ENCODE assay signal across 2 cellular contexts in the genomic region with DNA sequence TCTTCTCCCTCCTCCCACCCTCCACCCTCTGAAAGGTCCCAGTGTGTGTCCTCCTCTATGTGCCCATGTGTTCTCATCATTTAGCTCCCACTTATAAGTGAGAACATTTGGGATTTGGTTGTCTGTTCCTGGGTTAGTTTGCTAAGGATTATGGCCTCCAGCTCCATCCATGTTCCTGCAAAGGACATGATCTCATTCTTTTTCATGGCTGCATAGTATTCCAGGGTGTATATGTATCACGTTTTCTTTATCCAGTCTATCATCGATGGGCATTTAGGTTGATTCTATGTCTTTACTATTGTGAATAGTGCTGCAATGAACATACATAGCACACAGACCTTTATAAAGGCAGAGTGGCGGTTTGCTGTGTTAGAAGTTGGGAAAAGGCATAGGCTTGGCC.
A peak's percentile ranks its signal among the peaks of the same experiment; 100 is the strongest.
TF ChIP-seq lines count a peak whose summit lies in the region.

No MANE protein-coding gene starts in this region.

TF ChIP-seq in HEK293, 187 proteins besides CTCF, POLR2A, EP300 and RAD21:
- TF ChIP-seq ZNF146 (tag by site-specific recombination; IDR thresholded peaks at IDR 0.05): peak; percentile 95
TF ChIP-seq in HEK293: peak in this region for 1; not testable (repeated sequence) for 186.

TF ChIP-seq in WTC11, 78 proteins besides CTCF, POLR2A, EP300 and RAD21:
- 0 out of 2 replicates have a peak, but pooled peaks have one; percentile 16 for TF ChIP-seq GTF2I (CRISPR knock-in tag; conservative IDR thresholded peaks at IDR 0.05)
TF ChIP-seq in WTC11: peak in this region for 1; not testable (repeated sequence) for 77.
